Comparison of ENCODE assay signal across 2 cellular contexts in the genomic region with DNA sequence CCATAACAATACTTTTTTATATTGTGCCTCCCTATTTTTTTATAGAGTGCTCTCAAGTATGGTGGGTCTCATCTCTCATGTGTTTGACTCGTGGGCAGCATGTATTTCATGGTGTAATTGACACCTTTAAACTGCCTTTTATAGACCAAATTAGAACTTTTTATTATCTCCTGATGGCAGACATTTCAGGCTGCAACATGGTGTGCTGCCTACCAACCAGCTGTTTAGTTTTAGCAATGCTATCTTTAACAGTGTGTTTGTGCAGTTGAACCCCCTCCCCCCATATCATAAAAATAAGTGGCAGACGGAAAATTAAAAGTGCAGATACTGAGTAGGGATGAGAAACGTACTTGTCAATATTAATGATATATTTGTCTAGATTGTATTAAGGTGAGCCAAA. TPM values are rescaled to one million over a fixed set of nuclear protein-coding genes. Genes with fewer than 3 reads are reported as not detected.
"Had no signal": no experiment of that assay in that cellular context is flagged by ENCODE, and none has a peak within 500 bp of the region (broad histone marks: within the 10 kb centered on the region; RNA-seq: fewer than 3 reads in every experiment).

No MANE protein-coding gene starts in this region.

RNA-seq across cellular contexts. Expression of gene CD8A, which starts 58.7 kb away (rescaled TPM):
- total RNA-seq: M059J, RPMI7951 had no signal
